In genomic region chr16:50802000-50802399, GRCh38 we compare ENCODE assay signal across 20 cellular contexts.
DNase-seq lines count a peak whose midpoint lies in the region; ATAC-seq and TF ChIP-seq lines count a peak whose summit lies in the region.
"Had no signal": no experiment of that assay in that cellular context is flagged by ENCODE, and none has a peak within 500 bp of the region (broad histone marks: within the 10 kb centered on the region; RNA-seq: fewer than 3 reads in every experiment).

No MANE protein-coding gene starts in this region.

- no peak overlapping the region for H2BK120ac ChIP-seq in IMR-90 (ENCODE audit: low read depth, low read length)

- no peaks in the 10 kb centered on the region for H3K9me1 ChIP-seq in IMR-90 (ENCODE audit: insufficient read depth, low read length)

- no peak overlapping the region for H4K8ac ChIP-seq in IMR-90 (ENCODE audit: low read depth in 2 of 2, low read length in 2 of 2)

- TF ChIP-seq CTCF in CD8-positive, alpha-beta T cell (IDR thresholded peaks at IDR 0.05) = no peak
- TF ChIP-seq CTCF in IMR-90 (conservative IDR thresholded peaks at IDR 0.05; ENCODE audit: low read depth, low read length) = no peak
- no peak for TF ChIP-seq CTCF in mucosa of descending colon (IDR thresholded peaks at IDR 0.05)
- no peak for TF ChIP-seq CTCF in left ventricle myocardium inferior (IDR thresholded peaks at IDR 0.05; ENCODE audit: borderline replicate concordance)

- H2AK5ac ChIP-seq in IMR-90 (ENCODE audit: low read depth, low read length) = no peak overlapping the region

- H3K36me3 ChIP-seq in CD8-positive, alpha-beta T cell (ENCODE audit: insufficient read depth, low read length) = peaks cover 7% of the 10 kb centered on the region
- H3K36me3 ChIP-seq in IMR-90 (ENCODE audit: control insufficient read depth, insufficient read depth, low read length) (peaks cover 3% of the 10 kb centered on the region; the same call in 1 of the 2 replicates), mucosa of descending colon (ENCODE audit: low read depth) (no peaks in the 10 kb centered on the region), left ventricle myocardium inferior (peaks cover 18% of the 10 kb centered on the region)
- H3K36me3 ChIP-seq: BLaER1, ovary had no signal

- intact Hi-C loops in CD8-positive, alpha-beta T cell (cut with DNase I, micrococcal nuclease) = loop anchor here in 1 of 2 experiments (10.0 kb wide), 1 partner anchor 737 kb away; the partner anchor contains the start of gene HEATR3
- intact Hi-C loops in IMR-90 (cut with micrococcal nuclease) = no loop called here
- intact Hi-C loops in mucosa of descending colon (cut with DNase I, micrococcal nuclease) = no loop called here
- intact Hi-C loops in left ventricle myocardium inferior (cut with micrococcal nuclease) = no loop called here

- TF ChIP-seq POLR2A in IMR-90 (IDR thresholded peaks at IDR 0.05; ENCODE audit: low read depth, low read length) = no peak

- in situ Hi-C loops in IMR-90 (cut with MboI; ENCODE audit: low sequenced_read_pairs) = loop anchor here (10.0 to 25.0 kb wide), 3 partner anchors 117 to 1185 kb away; partner anchors contain the start of gene SNX20

- H2AFZ ChIP-seq in IMR-90 (replicated peaks; ENCODE audit: low read length, poor library complexity) = no peak overlapping the region

- H2BK20ac ChIP-seq in IMR-90 (ENCODE audit: low read depth, low read length) = no peak overlapping the region

- POLR2A ChIA-PET in CD8-positive, alpha-beta T cell (lab: Charles Lee) = no interaction called here
- POLR2A ChIA-PET in IMR-90 (lab: Charles Lee; ENCODE audit: unreplicated experiment) = no interaction called here
- POLR2A ChIA-PET in naive thymus-derived CD8-positive, alpha-beta T cell (lab: Charles Lee) = no interaction called here

- H3K4me2 ChIP-seq in IMR-90 (ENCODE audit: low read depth, low read length) = no peak overlapping the region
- H3K4me2 ChIP-seq: BLaER1 had no signal

- H3K4ac ChIP-seq in IMR-90 (ENCODE audit: low read depth, low read length) = no peak overlapping the region

- H3K27me3 ChIP-seq in CD8-positive, alpha-beta T cell (ENCODE audit: insufficient read depth, low read length) = no peaks in the 10 kb centered on the region
- H3K27me3 ChIP-seq in IMR-90 (ENCODE audit: control insufficient read depth, insufficient read depth, low read length) = no peaks in the 10 kb centered on the region
- no peaks in the 10 kb centered on the region for H3K27me3 ChIP-seq in left ventricle myocardium inferior (ENCODE audit: low read depth)
- H3K27me3 ChIP-seq: BLaER1, body of pancreas, ovary, thyroid gland had no signal

- H3K23ac ChIP-seq in IMR-90 (ENCODE audit: low read depth, low read length) = no peak overlapping the region

- no peak overlapping the region for H3K18ac ChIP-seq in IMR-90 (ENCODE audit: low read depth, low read length)

- CTCF ChIA-PET in CD8-positive, alpha-beta T cell (lab: Charles Lee) = interaction anchor here (1.3 to 10.6 kb wide), 3 partner anchors 11 to 448 kb away, joined by 3 to 137 read pairs (median 3); no protein-coding TSS in a partner anchor
- CTCF ChIA-PET in IMR-90 (lab: Yijun Ruan, JAX) = interaction anchor here (0.6 kb wide), 1 partner anchor 57 kb away, joined by 6 read pairs; no protein-coding TSS in a partner anchor

- no peak for TF ChIP-seq RAD21 in IMR-90 (IDR thresholded peaks at IDR 0.05; ENCODE audit: low read length)

- H3K27ac Mint-ChIP-seq in CD8-positive, alpha-beta T cell = peak overlapping the region; percentile 18
- peak overlapping the region in 9 of 10 donors; percentile 20 to 76 (median 59) for H3K27ac Mint-ChIP-seq in naive thymus-derived CD8-positive, alpha-beta T cell

- no peaks in the 10 kb centered on the region for H3K79me1 ChIP-seq in IMR-90 (ENCODE audit: low read depth in 1 of 2, low read length in 2 of 2)

- no peak overlapping the region for H3K4me3 ChIP-seq in CD8-positive, alpha-beta T cell (ENCODE audit: low read depth, low read length)
- H3K4me3 ChIP-seq in IMR-90 (ENCODE audit: insufficient read depth, low read depth, low read length) (no peak overlapping the region), mucosa of descending colon (no peak overlapping the region), left ventricle myocardium inferior (no peak overlapping the region)
- H3K4me3 ChIP-seq: BLaER1, body of pancreas, ovary, thyroid gland had no signal

- H3K27me3 Mint-ChIP-seq in CD8-positive, alpha-beta T cell (ENCODE audit: low read depth) = no peaks in the 10 kb centered on the region
- no peaks in the 10 kb centered on the region for H3K27me3 Mint-ChIP-seq in naive thymus-derived CD8-positive, alpha-beta T cell

- H3K27ac ChIP-seq in CD8-positive, alpha-beta T cell (ENCODE audit: low read depth, low read length) = no peak overlapping the region
- H3K27ac ChIP-seq in IMR-90 (ENCODE audit: insufficient read depth, low read length) = no peak overlapping the region
- no peak overlapping the region for H3K27ac ChIP-seq in left ventricle myocardium inferior (replicated peaks)
- H3K27ac ChIP-seq: BLaER1, body of pancreas, epithelial cell of prostate, ovary, thyroid gland had no signal

- H3K9me3 Mint-ChIP-seq in CD8-positive, alpha-beta T cell = no peaks in the 10 kb centered on the region
- no peaks in the 10 kb centered on the region for H3K9me3 Mint-ChIP-seq in naive thymus-derived CD8-positive, alpha-beta T cell

- no peaks in the 10 kb centered on the region for H3K9me3 ChIP-seq in CD8-positive, alpha-beta T cell (ENCODE audit: low read length)
- H3K9me3 ChIP-seq in IMR-90 (ENCODE audit: control insufficient read depth, insufficient read depth, low read length) (no peaks in the 10 kb centered on the region), mucosa of descending colon (no peaks in the 10 kb centered on the region), left ventricle myocardium inferior (replicated peaks) (no peaks in the 10 kb centered on the region)
- H3K9me3 ChIP-seq: BLaER1, body of pancreas, ovary, thyroid gland had no signal

- no peak overlapping the region for H4K91ac ChIP-seq in IMR-90 (ENCODE audit: insufficient read depth, low read depth, low read length)

- no peak for ATAC-seq in CD8-positive, alpha-beta T cell
- no peak for ATAC-seq in IMR-90 (ENCODE audit: low read depth)
- no peak for ATAC-seq in naive thymus-derived CD8-positive, alpha-beta T cell
- no peak for ATAC-seq in mucosa of descending colon
- ATAC-seq: body of pancreas, left cardiac atrium had no signal

- peaks cover 3% of the 10 kb centered on the region for H3K4me1 ChIP-seq in CD8-positive, alpha-beta T cell (ENCODE audit: insufficient read depth, low read length)
- H3K4me1 ChIP-seq in IMR-90 (ENCODE audit: control insufficient read depth, insufficient read depth, low read length) (peaks cover 4% of the 10 kb centered on the region), mucosa of descending colon (ENCODE audit: low read depth) (no peaks in the 10 kb centered on the region), left ventricle myocardium inferior (peaks cover 12% of the 10 kb centered on the region)

- no peak overlapping the region for H2AK9ac ChIP-seq in IMR-90 (replicated peaks; ENCODE audit: low read depth, low read length, poor library complexity)

- WGBS in IMR-90 (ENCODE audit: extremely low coverage in 2 of 2, insufficient read length in 1 of 2), 2 experiments = 33% methylated on average over 1 of the region's 6 CpGs; no CpG with 5 or more reads in 1 of the 2 experiments

- H4K20me1 ChIP-seq in IMR-90 (ENCODE audit: insufficient read depth, low read length) = no peaks in the 10 kb centered on the region

- no peak overlapping the region for H4K5ac ChIP-seq in IMR-90 (ENCODE audit: low read depth, low read length)

- BruUV-seq in IMR-90 (replicated peaks; lab: Mats Ljungman, UMichigan) = no TSS peak

- dilution Hi-C loops in IMR-90 (cut with HindIII; ENCODE audit: low sequenced_read_pairs, unreplicated experiment) = no loop called here

- H2BK15ac ChIP-seq in IMR-90 (ENCODE audit: low read depth, low read length) = no peak overlapping the region

- peaks cover 39% of the 10 kb centered on the region for H3K36me3 Mint-ChIP-seq in CD8-positive, alpha-beta T cell
- H3K36me3 Mint-ChIP-seq in naive thymus-derived CD8-positive, alpha-beta T cell = peaks cover 4 to 40% (median 13%) of the 10 kb centered on the region in 3 donors

- DNase-seq in CD8-positive, alpha-beta T cell = no peak
- DNase-seq in IMR-90 (peak; percentile 81), brain pericyte (ENCODE audit: low read depth, low spot score) (peak; percentile 17), mucosa of descending colon (no peak), left ventricle myocardium inferior (no peak), amygdala (lab: John Stamatoyannopoulos, UW) (no peak), NCI-H748 (lab: John Stamatoyannopoulos, UW; ENCODE audit: unreplicated experiment) (no peak)
- no peak for DNase-seq in naive thymus-derived CD8-positive, alpha-beta T cell
- DNase-seq: activated CD4-positive, alpha-beta T cell treated with anti-CD3 and anti-CD28 coated beads, Interleukin-2, amount 50 U/mL, for 48 hours; body of pancreas; dermis blood vessel endothelial cell; hypothalamus; left cardiac atrium; NCI-H2029 treated with DMSO at 0.1 percent for 48 hours; NCI-H524; ovary; small intestine; thyroid gland had no signal

- H3K4me1 Mint-ChIP-seq in CD8-positive, alpha-beta T cell (ENCODE audit: low read depth) = peaks cover 11% of the 10 kb centered on the region
- H3K4me1 Mint-ChIP-seq in naive thymus-derived CD8-positive, alpha-beta T cell = peaks cover 10 to 15% (median 13%) of the 10 kb centered on the region in 4 donors

- no peak overlapping the region for H2BK5ac ChIP-seq in IMR-90 (ENCODE audit: low read depth, low read length, poor library complexity, severe bottlenecking)

- H3K14ac ChIP-seq in IMR-90 (replicated peaks; ENCODE audit: low read depth, low read length) = no peak overlapping the region

- no peak overlapping the region for H3K4me3 Mint-ChIP-seq in CD8-positive, alpha-beta T cell
- no peak overlapping the region for H3K4me3 Mint-ChIP-seq in naive thymus-derived CD8-positive, alpha-beta T cell

- H3K56ac ChIP-seq in IMR-90 (ENCODE audit: extremely low read depth, insufficient read depth, low read length) = no peak overlapping the region

- no peak overlapping the region for H3K9ac ChIP-seq in IMR-90 (ENCODE audit: low read depth, low read length)
- H3K9ac ChIP-seq: BLaER1 had no signal

TF ChIP-seq in IMR-90, 13 proteins besides CTCF, POLR2A, EP300 and RAD21 (continues in another document):
- no peak for TF ChIP-seq FOS (IDR thresholded peaks at IDR 0.05; ENCODE audit: low read depth, low read length)
- TF ChIP-seq SMC3 (IDR thresholded peaks at IDR 0.05; ENCODE audit: low read depth, low read length) = no peak
- TF ChIP-seq, protein P1, sequence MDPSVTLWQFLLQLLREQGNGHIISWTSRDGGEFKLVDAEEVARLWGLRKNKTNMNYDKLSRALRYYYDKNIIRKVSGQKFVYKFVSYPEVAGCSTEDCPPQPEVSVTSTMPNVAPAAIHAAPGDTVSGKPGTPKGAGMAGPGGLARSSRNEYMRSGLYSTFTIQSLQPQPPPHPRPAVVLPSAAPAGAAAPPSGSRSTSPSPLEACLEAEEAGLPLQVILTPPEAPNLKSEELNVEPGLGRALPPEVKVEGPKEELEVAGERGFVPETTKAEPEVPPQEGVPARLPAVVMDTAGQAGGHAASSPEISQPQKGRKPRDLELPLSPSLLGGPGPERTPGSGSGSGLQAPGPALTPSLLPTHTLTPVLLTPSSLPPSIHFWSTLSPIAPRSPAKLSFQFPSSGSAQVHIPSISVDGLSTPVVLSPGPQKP (IDR thresholded peaks at IDR 0.05; ENCODE audit: borderline replicate concordance, low read depth, low read length) = no peak
- no peak for TF ChIP-seq MAZ (IDR thresholded peaks at IDR 0.05; ENCODE audit: borderline replicate concordance, low read depth, low read length)

Comparison
In these comparisons a context has a peak if more than half of its experiments do, and no peak if none do; other contexts are left out.
1. DNase-seq: peak in IMR-90 (single experiment) and brain pericyte (single experiment); none in CD8-positive, alpha-beta T cell (0 of 7), naive thymus-derived CD8-positive, alpha-beta T cell (0 of 10), mucosa of descending colon (0 of 3), left ventricle myocardium inferior (single experiment), amygdala (0 of 56) and NCI-H748 (single experiment).